Comparison of ENCODE assay signal across 1 cellular context in genomic region chr7:2616973-2617709, GRCh38.
TF ChIP-seq lines count a peak whose summit lies in the region.

No MANE protein-coding gene starts in this region.

TF ChIP-seq in HEK293, 187 proteins besides CTCF, POLR2A, EP300 and RAD21 (continued from another document):
- TF ChIP-seq, protein P1, sequence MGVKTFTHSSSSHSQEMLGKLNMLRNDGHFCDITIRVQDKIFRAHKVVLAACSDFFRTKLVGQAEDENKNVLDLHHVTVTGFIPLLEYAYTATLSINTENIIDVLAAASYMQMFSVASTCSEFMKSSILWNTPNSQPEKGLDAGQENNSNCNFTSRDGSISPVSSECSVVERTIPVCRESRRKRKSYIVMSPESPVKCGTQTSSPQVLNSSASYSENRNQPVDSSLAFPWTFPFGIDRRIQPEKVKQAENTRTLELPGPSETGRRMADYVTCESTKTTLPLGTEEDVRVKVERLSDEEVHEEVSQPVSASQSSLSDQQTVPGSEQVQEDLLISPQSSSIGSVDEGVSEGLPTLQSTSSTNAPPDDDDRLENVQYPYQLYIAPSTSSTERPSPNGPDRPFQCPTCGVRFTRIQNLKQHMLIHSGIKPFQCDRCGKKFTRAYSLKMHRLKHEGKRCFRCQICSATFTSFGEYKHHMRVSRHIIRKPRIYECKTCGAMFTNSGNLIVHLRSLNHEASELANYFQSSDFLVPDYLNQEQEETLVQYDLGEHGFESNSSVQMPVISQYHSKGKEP (tag by site-specific recombination; IDR thresholded peaks at IDR 0.05): no peak
- TF ChIP-seq KLF7 (tag by site-specific recombination; IDR thresholded peaks at IDR 0.05; ENCODE audit: borderline replicate concordance) (no peak), PRDM1 (tag by site-specific recombination; IDR thresholded peaks at IDR 0.05) (no peak)
- TF ChIP-seq, protein P2, sequence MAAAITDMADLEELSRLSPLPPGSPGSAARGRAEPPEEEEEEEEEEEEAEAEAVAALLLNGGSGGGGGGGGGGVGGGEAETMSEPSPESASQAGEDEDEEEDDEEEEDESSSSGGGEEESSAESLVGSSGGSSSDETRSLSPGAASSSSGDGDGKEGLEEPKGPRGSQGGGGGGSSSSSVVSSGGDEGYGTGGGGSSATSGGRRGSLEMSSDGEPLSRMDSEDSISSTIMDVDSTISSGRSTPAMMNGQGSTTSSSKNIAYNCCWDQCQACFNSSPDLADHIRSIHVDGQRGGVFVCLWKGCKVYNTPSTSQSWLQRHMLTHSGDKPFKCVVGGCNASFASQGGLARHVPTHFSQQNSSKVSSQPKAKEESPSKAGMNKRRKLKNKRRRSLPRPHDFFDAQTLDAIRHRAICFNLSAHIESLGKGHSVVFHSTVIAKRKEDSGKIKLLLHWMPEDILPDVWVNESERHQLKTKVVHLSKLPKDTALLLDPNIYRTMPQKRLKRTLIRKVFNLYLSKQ (tag by site-specific recombination; IDR thresholded peaks at IDR 0.05; ENCODE audit: borderline replicate concordance): no peak
